ENCODE assay signal across 16 cellular contexts in the genomic region with DNA sequence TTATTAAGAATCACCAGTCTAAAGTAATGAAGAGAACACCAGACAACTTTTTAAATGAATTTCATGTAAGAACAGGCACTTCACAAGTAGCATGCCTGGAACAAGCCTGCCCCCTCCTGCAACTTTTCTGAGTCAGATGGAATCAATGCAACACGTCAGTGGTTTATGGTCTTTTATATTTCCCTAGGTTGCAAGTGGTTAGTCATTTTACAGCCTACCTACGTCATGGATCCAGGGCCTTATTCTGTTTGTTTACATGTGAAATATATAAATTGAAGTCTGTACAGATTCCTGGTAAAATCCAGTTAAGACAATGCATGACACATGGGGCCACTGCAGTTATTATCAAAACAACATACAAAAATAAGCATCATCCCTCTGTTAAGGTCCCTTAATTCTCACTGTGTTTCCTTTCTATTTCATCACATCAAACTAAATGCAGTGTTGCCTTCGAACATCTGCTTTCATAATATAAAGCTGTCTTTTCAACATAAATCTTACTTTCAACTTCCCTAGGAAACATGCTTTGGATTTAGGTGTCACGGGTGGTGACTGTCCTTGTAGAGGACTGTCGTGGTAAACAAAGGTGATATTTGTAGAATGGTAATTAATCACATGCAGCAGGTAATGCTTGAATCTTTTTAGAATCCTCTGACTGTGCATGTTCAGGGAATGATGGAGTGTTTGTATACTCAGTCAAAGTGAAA.
DNase-seq lines count a peak whose midpoint lies in the region; ATAC-seq, FAIRE-seq and TF ChIP-seq lines count a peak whose summit lies in the region.
"Had no signal": no experiment of that assay in that cellular context is flagged by ENCODE, and none has a peak within 500 bp of the region (broad histone marks: within the 10 kb centered on the region; RNA-seq: fewer than 3 reads in every experiment).

No MANE protein-coding gene starts in this region.

- POLR2A ChIA-PET in HepG2 (lab: Yijun Ruan, JAX) = no interaction called here

- H4K20me1 ChIP-seq in HepG2 (ENCODE audit: insufficient read depth, low read length) = no peaks in the 10 kb centered on the region

- no peaks in the 10 kb centered on the region for H3K4me1 Mint-ChIP-seq in activated T-helper 2 cell treated with anti-CD3 and anti-CD28 coated beads, Interferon-gamma antibody, Interleukin-2, Interleukin-4, amounts not matched to agents 10 μg/mL and 5 μg/mL and 100 μg/mL, durations not matched to agents 14 hours and 24 hours and 36 hours (ENCODE audit: low read depth)
- H3K4me1 Mint-ChIP-seq: activated naive CD8-positive, alpha-beta T cell treated with anti-CD3 and anti-CD28 coated beads, Interleukin-2, amount 10 ng/mL, durations not matched to agents 7 days and 5 days had no signal

- H3K9me3 ChIP-seq in pancreas = no peaks in the 10 kb centered on the region
- no peaks in the 10 kb centered on the region for H3K9me3 ChIP-seq in HepG2 (ENCODE audit: low read length)
- H3K9me3 ChIP-seq: lower lobe of right lung had no signal

- no peak overlapping the region for H3K4me3 Mint-ChIP-seq in activated T-helper 2 cell treated with anti-CD3 and anti-CD28 coated beads, Interferon-gamma antibody, Interleukin-2, Interleukin-4, amounts not matched to agents 10 μg/mL and 5 μg/mL and 100 μg/mL, durations not matched to agents 14 hours and 24 hours and 36 hours (ENCODE audit: low read depth)
- H3K4me3 Mint-ChIP-seq: activated naive CD8-positive, alpha-beta T cell treated with anti-CD3 and anti-CD28 coated beads, Interleukin-2, amount 10 ng/mL, durations not matched to agents 7 days and 5 days; CD4-positive, alpha-beta T cell; IgD-negative memory B cell had no signal

- WGBS in pancreas, 2 donors = 22 to 34% methylated on average over 5 of the region's 5 CpGs
- 0% methylated on average over 4 of the region's 5 CpGs for WGBS in HepG2 (ENCODE audit: low lambda C conversion rate)

- H3K4me2 ChIP-seq in HepG2 (ENCODE audit: low read depth, low read length) = no peak overlapping the region

- DNase-seq in AG09319 (ENCODE audit: extremely low read depth, low read depth) (peak; percentile 15), LHCN-M2 (ENCODE audit: low read depth) (peak; percentile 86), foreskin keratinocyte (peak; percentile 81 to 89), pancreas (no peak), HepG2 (ENCODE audit: low spot score) (no peak)
- no peak for DNase-seq in activated T-helper 2 cell treated with anti-CD3 and anti-CD28 coated beads, Interferon-gamma antibody, Interleukin-2, Interleukin-4, amounts not matched to agents 10 μg/mL and 5 μg/mL and 100 μg/mL, durations not matched to agents 14 hours and 24 hours and 36 hours (ENCODE audit: low spot score)
- DNase-seq: activated CD4-positive, alpha-beta T cell treated with anti-CD3 and anti-CD28 coated beads, Interleukin-2, amount 50 U/mL, for 48 hours; activated naive CD8-positive, alpha-beta T cell treated with anti-CD3 and anti-CD28 coated beads, Interleukin-2, amount 10 ng/mL, durations not matched to agents 7 days and 5 days; CD4-positive, alpha-beta T cell; erythroblast; lower lobe of right lung; NCI-H510A had no signal

- TF ChIP-seq CTCF in AG09319 (IDR thresholded peaks at IDR 0.05; ENCODE audit: low read depth, low read length) (peak; percentile 26), WI38 (IDR thresholded peaks at IDR 0.05; ENCODE audit: low read depth, low read length) (0 out of 2 replicates have a peak, but pooled peaks have one; percentile 9), foreskin keratinocyte (conservative IDR thresholded peaks at IDR 0.05) (peak; percentile 69), pancreas (IDR thresholded peaks at IDR 0.05) (no peak), HepG2 (CRISPR knock-in tag; IDR thresholded peaks at IDR 0.05) (no peak)

- peak overlapping the region; percentile 92 for H3K27ac ChIP-seq in foreskin keratinocyte
- no peak overlapping the region for H3K27ac ChIP-seq in pancreas
- no peak overlapping the region for H3K27ac ChIP-seq in HepG2 (ENCODE audit: extremely low read length, insufficient read depth, low read length)
- H3K27ac ChIP-seq: lower lobe of right lung had no signal

- BruUV-seq in HepG2 (replicated peaks; lab: Mats Ljungman, UMichigan) = no TSS peak

- H3K79me2 ChIP-seq in HepG2 (ENCODE audit: insufficient read depth, low read length) = no peaks in the 10 kb centered on the region

- no peaks in the 10 kb centered on the region for H3K36me3 ChIP-seq in pancreas
- no peaks in the 10 kb centered on the region for H3K36me3 ChIP-seq in HepG2 (replicated peaks in 1 of 2; ENCODE audit: control insufficient read depth in 1 of 2, insufficient read depth in 2 of 2, low read length in 2 of 2)
- H3K36me3 ChIP-seq: lower lobe of right lung had no signal

- no peak overlapping the region for H2AFZ ChIP-seq in HepG2 (ENCODE audit: low read length)

- H3K27me3 ChIP-seq in foreskin keratinocyte (no peaks in the 10 kb centered on the region), pancreas (peaks cover 0 to 14% (median 1%) of the 10 kb centered on the region in 4 donors), HepG2 (ENCODE audit: control insufficient read depth in 1 of 2, insufficient read depth in 2 of 2, low read length in 2 of 2) (no peaks in the 10 kb centered on the region)

- H3K4me1 ChIP-seq in foreskin keratinocyte = peaks cover 9% of the 10 kb centered on the region
- H3K4me1 ChIP-seq in pancreas = no peaks in the 10 kb centered on the region
- no peaks in the 10 kb centered on the region for H3K4me1 ChIP-seq in HepG2 (ENCODE audit: insufficient read depth, low read length)
- H3K4me1 ChIP-seq: lower lobe of right lung had no signal

- intact Hi-C loops in pancreas (cut with DNase I) = no loop called here
- intact Hi-C loops in activated T-helper 2 cell treated with anti-CD3 and anti-CD28 coated beads, Interferon-gamma antibody, Interleukin-2, Interleukin-4, amounts not matched to agents 10 μg/mL and 5 μg/mL and 100 μg/mL, durations not matched to agents 14 hours and 24 hours and 36 hours (cut with micrococcal nuclease) = no loop called here
- intact Hi-C loops in HepG2 (cut with micrococcal nuclease; ENCODE audit: unreplicated experiment) = no loop called here

- FAIRE-seq in pancreas (lab: Jason Lieb, UNC) = no peak
- FAIRE-seq in HepG2 (lab: Jason Lieb, UNC) = no peak
- FAIRE-seq: GM12891 had no signal

- no peak overlapping the region for H3K27ac Mint-ChIP-seq in activated T-helper 2 cell treated with anti-CD3 and anti-CD28 coated beads, Interferon-gamma antibody, Interleukin-2, Interleukin-4, amounts not matched to agents 10 μg/mL and 5 μg/mL and 100 μg/mL, durations not matched to agents 14 hours and 24 hours and 36 hours
- H3K27ac Mint-ChIP-seq: activated naive CD8-positive, alpha-beta T cell treated with anti-CD3 and anti-CD28 coated beads, Interleukin-2, amount 10 ng/mL, durations not matched to agents 7 days and 5 days; CD4-positive, alpha-beta T cell; IgD-negative memory B cell had no signal

- ATAC-seq in foreskin keratinocyte (peak; percentile 97), pancreas (no peak), HepG2 (no peak), HG02588 (IDR thresholded peaks at IDR 0.05; ENCODE audit: unreplicated experiment) (no peak)
- ATAC-seq: lower lobe of right lung had no signal

- no peaks in the 10 kb centered on the region for H3K36me3 Mint-ChIP-seq in activated T-helper 2 cell treated with anti-CD3 and anti-CD28 coated beads, Interferon-gamma antibody, Interleukin-2, Interleukin-4, amounts not matched to agents 10 μg/mL and 5 μg/mL and 100 μg/mL, durations not matched to agents 14 hours and 24 hours and 36 hours (ENCODE audit: low read depth)
- H3K36me3 Mint-ChIP-seq: activated naive CD8-positive, alpha-beta T cell treated with anti-CD3 and anti-CD28 coated beads, Interleukin-2, amount 10 ng/mL, durations not matched to agents 7 days and 5 days; IgD-negative memory B cell had no signal

- CTCF ChIA-PET in HepG2 (lab: Yijun Ruan, JAX; ENCODE audit: low intra/inter-chr PET ratio, low total read pairs) = no interaction called here

- H3K27me3 Mint-ChIP-seq in activated T-helper 2 cell treated with anti-CD3 and anti-CD28 coated beads, Interferon-gamma antibody, Interleukin-2, Interleukin-4, amounts not matched to agents 10 μg/mL and 5 μg/mL and 100 μg/mL, durations not matched to agents 14 hours and 24 hours and 36 hours (ENCODE audit: low read depth) = no peaks in the 10 kb centered on the region
- H3K27me3 Mint-ChIP-seq: activated naive CD8-positive, alpha-beta T cell treated with anti-CD3 and anti-CD28 coated beads, Interleukin-2, amount 10 ng/mL, durations not matched to agents 7 days and 5 days; CD4-positive, alpha-beta T cell; IgD-negative memory B cell had no signal

- H3K9me3 Mint-ChIP-seq in activated T-helper 2 cell treated with anti-CD3 and anti-CD28 coated beads, Interferon-gamma antibody, Interleukin-2, Interleukin-4, amounts not matched to agents 10 μg/mL and 5 μg/mL and 100 μg/mL, durations not matched to agents 14 hours and 24 hours and 36 hours = no peaks in the 10 kb centered on the region
- H3K9me3 Mint-ChIP-seq: activated naive CD8-positive, alpha-beta T cell treated with anti-CD3 and anti-CD28 coated beads, Interleukin-2, amount 10 ng/mL, durations not matched to agents 7 days and 5 days; CD4-positive, alpha-beta T cell; IgD-negative memory B cell had no signal

- H3K4me3 ChIP-seq in WI38 (ENCODE audit: low read depth, low read length) = no peak overlapping the region
- H3K4me3 ChIP-seq in pancreas = no peak overlapping the region
- H3K4me3 ChIP-seq in HepG2 (replicated peaks in 1 of 3; ENCODE audit: insufficient read depth in 1 of 3, low read depth in 2 of 3, low read length in 3 of 3) = no peak overlapping the region
- H3K4me3 ChIP-seq: lower lobe of right lung had no signal

- TF ChIP-seq EP300 in HepG2 (IDR thresholded peaks at IDR 0.05; ENCODE audit: low read depth in 2 of 2, low read length in 2 of 2) = no peak
- TF ChIP-seq EP300 in HepG2 (CRISPR knock-in tag; IDR thresholded peaks at IDR 0.05; ENCODE audit: borderline replicate concordance) = no peak

- no peak for TF ChIP-seq POLR2A in HepG2 (IDR thresholded peaks at IDR 0.05; ENCODE audit: insufficient read depth in 1 of 2, low read depth in 2 of 2, low read length in 2 of 2)

- in situ Hi-C loops in HepG2 (cut with HindIII; ENCODE audit: extremely low pct_ligation_motif_present, low pct_unique_long_range_greater_than_20kb) = no loop called here

- TF ChIP-seq RAD21 in HepG2 (CRISPR knock-in tag; IDR thresholded peaks at IDR 0.05) = no peak

- H3K9ac ChIP-seq in HepG2 (ENCODE audit: insufficient read depth, low read depth, low read length) = no peak overlapping the region

TF ChIP-seq in HepG2, 621 proteins besides CTCF, POLR2A, EP300 and RAD21 (continues in another document):
- no peak for TF ChIP-seq TBX3 (IDR thresholded peaks at IDR 0.05; ENCODE audit: borderline replicate concordance)
- no peak for TF ChIP-seq BATF2 (CRISPR knock-in tag; IDR thresholded peaks at IDR 0.05)
- TF ChIP-seq TOE1 (CRISPR knock-in tag; IDR thresholded peaks at IDR 0.05) = no peak
- TF ChIP-seq ERF (CRISPR knock-in tag; IDR thresholded peaks at IDR 0.05) = no peak

Comparison
In these comparisons a context has a peak if more than half of its experiments do, and no peak if none do; other contexts are left out.
1. DNase-seq: peak in AG09319 (single experiment), LHCN-M2 (single experiment) and foreskin keratinocyte (2 of 2); none in pancreas (0 of 6), activated T-helper 2 cell treated with anti-CD3 and anti-CD28 coated beads, Interferon-gamma antibody, Interleukin-2, Interleukin-4, amounts not matched to agents 10 μg/mL and 5 μg/mL and 100 μg/mL, durations not matched to agents 14 hours and 24 hours and 36 hours (single experiment) and HepG2 (single experiment).
2. CTCF ChIP-seq: peak in AG09319 (single experiment), WI38 (single experiment) and foreskin keratinocyte (single experiment); none in pancreas (0 of 4) and HepG2 (single experiment).